In genomic region chr7:142808802-142809583, GRCh38 we compare ENCODE assay signal across 1 cellular context.
TF ChIP-seq lines count a peak whose summit lies in the region.

No MANE protein-coding gene starts in this region.

TF ChIP-seq in GM23338, 12 proteins besides CTCF, POLR2A, EP300 and RAD21 (continued from another document):
- TF ChIP-seq ZNF462 (CRISPR knock-in tag; IDR thresholded peaks at IDR 0.05): no peak
